8 cellular contexts compared by ENCODE assay signal in genomic region chr17:5485270-5486205, GRCh38. TPM values are rescaled to one million over a fixed set of nuclear protein-coding genes. Genes with fewer than 3 reads are reported as not detected.
DNase-seq lines count a peak whose midpoint lies in the region; ATAC-seq, FAIRE-seq and TF ChIP-seq lines count a peak whose summit lies in the region.

Gene DERL2, minus strand, starts transcription at chr17:5486178. Its CDS starts 17 bp downstream, at chr17:5486161.

- TSS peak; percentile 23 for BruUV-seq in endothelial cell of umbilical vein (replicated peaks; lab: Mats Ljungman, UMichigan)

- H3K9me1 ChIP-seq in endothelial cell of umbilical vein (replicated peaks; ENCODE audit: control insufficient read depth, extremely low read depth, insufficient read depth, low read length), result no peaks in the 10 kb centered on the region

- H3K79me2 ChIP-seq in endothelial cell of umbilical vein (ENCODE audit: control insufficient read depth, insufficient read depth, low read length), result peaks cover 65% of the 10 kb centered on the region

- H3K4me3 ChIP-seq in SJCRH30, result peak within 1 kb of the TSS; percentile 99
- peak within 1 kb of the TSS; percentile 95 to 98 (median 96) for H3K4me3 ChIP-seq in endothelial cell of umbilical vein (replicated peaks in 1 of 3; ENCODE audit: insufficient read depth in 1 of 3, low read depth in 1 of 3, low read length in 3 of 3)
- H3K4me3 ChIP-seq in mucosa of descending colon, result peak within 1 kb of the TSS; percentile 85
- H3K4me3 ChIP-seq in aorta (ENCODE audit: low read length in 2 of 2), result peak within 1 kb of the TSS; percentile 62 to 86

- TF ChIP-seq POLR2A in endothelial cell of umbilical vein (IDR thresholded peaks at IDR 0.05; ENCODE audit: low read depth, low read length), result peak; percentile 69

- TF ChIP-seq CTCF in endothelial cell of umbilical vein (IDR thresholded peaks at IDR 0.05; ENCODE audit: extremely low read depth in 1 of 2, insufficient read depth in 1 of 2, low read depth in 1 of 2, low read length in 2 of 2), result no peak
- no peak for TF ChIP-seq CTCF in mucosa of descending colon (IDR thresholded peaks at IDR 0.05)

- peak within 1 kb of the TSS; percentile 98 for H3K9ac ChIP-seq in endothelial cell of umbilical vein (replicated peaks; ENCODE audit: extremely low read depth, insufficient read depth, low read length)

- intact Hi-C loops in endothelial cell of umbilical vein (cut with micrococcal nuclease) (loop anchor here (1.0 to 5.0 kb wide), 5 partner anchors 16 to 957 kb away; partner anchors contain the start of genes NLRP1, NUP88 and PIMREG), mucosa of descending colon (cut with DNase I, micrococcal nuclease) (no loop called here), aorta (cut with DNase I) (loop anchor here (2.0 to 5.0 kb wide), 3 partner anchors 17 to 97 kb away; partner anchors contain the start of genes DHX33 (in 2 of the 2) and NLRP1 (in 1 of the 2))

- H3K9me3 ChIP-seq in SJCRH30 (replicated peaks) (no peaks in the 10 kb centered on the region), endothelial cell of umbilical vein (replicated peaks; ENCODE audit: control insufficient read depth, insufficient read depth, low read length) (no peaks in the 10 kb centered on the region), mucosa of descending colon (no peaks in the 10 kb centered on the region), aorta (ENCODE audit: control insufficient read depth, low read length) (no peaks in the 10 kb centered on the region)

- H3K27ac ChIP-seq in SJCRH30, result peak within 1 kb of the TSS; percentile 99
- H3K27ac ChIP-seq in endothelial cell of umbilical vein (ENCODE audit: insufficient read depth, low read depth, low read length), result peak within 1 kb of the TSS; percentile 95
- H3K27ac ChIP-seq in aorta (ENCODE audit: low read depth in 1 of 2, low read length in 2 of 2), result peak within 1 kb of the TSS; percentile 71 to 99

- dilution Hi-C loops in endothelial cell of umbilical vein (cut with MboI; ENCODE audit: extremely low pct_ligation_motif_present, low sequenced_read_pairs), result no loop called here

- CTCF ChIA-PET in endothelial cell of umbilical vein (lab: Charles Lee), result interaction anchor here (0.6 to 2.6 kb wide), 6 partner anchors 8 to 47 kb away, joined by 3 to 9 read pairs (median 4); partner anchors contain the start of genes C1QBP and DHX33

- H2AFZ ChIP-seq in endothelial cell of umbilical vein (ENCODE audit: low read depth, low read length), result peak within 1 kb of the TSS; percentile 95

- FAIRE-seq in endothelial cell of umbilical vein (lab: Jason Lieb, UNC), result no peak

- ATAC-seq in GM18519 (IDR thresholded peaks at IDR 0.05; ENCODE audit: low FRiP score, unreplicated experiment), result peak; percentile 22
- peak; percentile 11 for ATAC-seq in HG03039 (IDR thresholded peaks at IDR 0.05; ENCODE audit: unreplicated experiment)
- ATAC-seq in mucosa of descending colon, result peak; percentile 5
- ATAC-seq in aorta (ENCODE audit: low FRiP score), result peak; percentile 23

- peaks cover 3% of the 10 kb centered on the region; the same call in 1 of the 2 replicates for H3K4me1 ChIP-seq in SJCRH30
- peaks cover 20% of the 10 kb centered on the region for H3K4me1 ChIP-seq in endothelial cell of umbilical vein (ENCODE audit: control insufficient read depth, extremely low read depth, insufficient read depth, low read length)
- H3K4me1 ChIP-seq in mucosa of descending colon (ENCODE audit: low read depth), result peaks cover 19% of the 10 kb centered on the region
- no peaks in the 10 kb centered on the region for H3K4me1 ChIP-seq in aorta (ENCODE audit: control insufficient read depth in 1 of 2, insufficient read depth in 2 of 2, low read length in 2 of 2)

- H3K27me3 ChIP-seq in SJCRH30 (no peaks in the 10 kb centered on the region), endothelial cell of umbilical vein (ENCODE audit: control insufficient read depth in 2 of 2, insufficient read depth in 2 of 2, low read length in 2 of 2) (no peaks in the 10 kb centered on the region), aorta (ENCODE audit: control insufficient read depth in 1 of 2, insufficient read depth in 2 of 2, low read length in 1 of 2) (no peaks in the 10 kb centered on the region)

- WGBS in aorta, 2 donors, result 5% methylated on average over 28 to 29 of the region's 29 CpGs

- peak; percentile 57 for DNase-seq in A172 (ENCODE audit: low spot score)
- peak; percentile 57 to 60 for DNase-seq in SJCRH30
- no peak for DNase-seq in endothelial cell of umbilical vein (ENCODE audit: low read depth, low spot score)
- no peak for DNase-seq in mucosa of descending colon
- DNase-seq in aorta, result no peak
- DNase-seq in NCI-H2081 treated with DMSO at 0.1 percent for 48 hours (lab: John Stamatoyannopoulos, UW), result no peak

- H4K20me1 ChIP-seq in endothelial cell of umbilical vein (replicated peaks; ENCODE audit: control insufficient read depth, extremely low read depth, insufficient read depth, low read length), result no peaks in the 10 kb centered on the region

- peak within 1 kb of the TSS; percentile 88 for H3K4me2 ChIP-seq in endothelial cell of umbilical vein (ENCODE audit: insufficient read depth, low read length)

- H3K36me3 ChIP-seq in SJCRH30 (peaks cover 56% of the 10 kb centered on the region), endothelial cell of umbilical vein (ENCODE audit: control insufficient read depth in 2 of 2, extremely low read depth in 1 of 2, insufficient read depth in 2 of 2, low read length in 2 of 2) (peaks cover 10 to 31% of the 10 kb centered on the region in 2 experiments), mucosa of descending colon (ENCODE audit: low read depth) (no peaks in the 10 kb centered on the region), aorta (ENCODE audit: control insufficient read depth in 1 of 2, insufficient read depth in 2 of 2, low read length in 1 of 2) (peaks cover 0 to 4% of the 10 kb centered on the region in 2 donors)

- POLR2A ChIA-PET in endothelial cell of umbilical vein (lab: Charles Lee), result interaction anchor here (0.8 to 1.9 kb wide), 9 partner anchors 9 to 1099 kb away, joined by 3 to 13 read pairs (median 3); partner anchors contain the start of genes DHX33, NLRP1, NUP88 and RPAIN

TF ChIP-seq in endothelial cell of umbilical vein, 7 proteins besides CTCF, POLR2A, EP300 and RAD21:
- TF ChIP-seq MAX (IDR thresholded peaks at IDR 0.05; ENCODE audit: insufficient read depth, insufficient read length) (no peak), JUN (IDR thresholded peaks at IDR 0.05; ENCODE audit: borderline replicate concordance, insufficient read depth, insufficient read length, low read depth) (no peak), MYC (IDR thresholded peaks at IDR 0.05; ENCODE audit: low read depth, low read length) (no peak), POLR2AphosphoS5 (IDR thresholded peaks at IDR 0.05; ENCODE audit: insufficient read depth, low read depth, low read length) (peak; percentile 64), GATA2 (IDR thresholded peaks at IDR 0.05; ENCODE audit: insufficient read depth, insufficient read length, low read depth, low read length) (no peak), FOS (IDR thresholded peaks at IDR 0.05; ENCODE audit: borderline replicate concordance, insufficient read depth, low read length) (no peak), EZH2 (IDR thresholded peaks at IDR 0.05; ENCODE audit: borderline replicate concordance, low read depth, low read length, severe bottlenecking) (no peak)
TF ChIP-seq in endothelial cell of umbilical vein: peak in this region for 1.

RNA-seq across cellular contexts. Expression of gene DERL2, which starts in this region (rescaled TPM):
- 75.3 and 108 TPM in 2 replicates for total RNA-seq in A172 (2014; rRNA removed; shearing (Covaris generic))
- total RNA-seq in SJCRH30 (2014; rRNA removed; shearing (Covaris generic)), result 36.7 and 53.3 TPM in 2 replicates
- total RNA-seq in endothelial cell of umbilical vein (72.4 and 84.5 TPM in 2 replicates), mucosa of descending colon (10 to 100 TPM; 43.9 to 58.5 (median 58.3) TPM), aorta (10 to 100 TPM; 47.3 to 57.5 TPM)
- polyA plus RNA-seq in endothelial cell of umbilical vein (84.7 and 117 TPM in 2 replicates), aorta (10 to 100 TPM; 30.9 to 57.6 TPM)
- 79.6 and 88.7 TPM in 2 replicates for polyA plus RNA-seq in endothelial cell of umbilical vein (2011; cell fraction: cytosol; rRNA removed)
- polyA plus RNA-seq in endothelial cell of umbilical vein (2011; cell fraction: nucleus; rRNA removed), result 79.3 and 94.5 TPM in 2 replicates
- polyA plus RNA-seq in endothelial cell of umbilical vein (2012), result 77.4 and 94.8 TPM in 2 replicates
- polyA minus RNA-seq in endothelial cell of umbilical vein, result 47.2 and 48.8 TPM in 2 replicates
- polyA minus RNA-seq in endothelial cell of umbilical vein (2011; cell fraction: cytosol; rRNA and poly(A)+ RNA removed), result 57.2 TPM
- polyA minus RNA-seq in endothelial cell of umbilical vein (2011; cell fraction: nucleus; rRNA and poly(A)+ RNA removed), result 34.2 and 41.7 TPM in 2 replicates

Comparison
In these comparisons a context has a peak if more than half of its experiments do, and no peak if none do; other contexts are left out.
1. DNase-seq: peak in A172 (single experiment) and SJCRH30 (2 of 2); none in endothelial cell of umbilical vein (single experiment), mucosa of descending colon (0 of 3), aorta (0 of 2) and NCI-H2081 treated with DMSO at 0.1 percent for 48 hours (single experiment).
2. intact Hi-C loops: an anchor here in endothelial cell of umbilical vein (1.0 to 5.0 kb wide) and aorta (2.0 to 5.0 kb wide); none called in mucosa of descending colon.
3. Peak in every context shown above with its lines, with median percentiles within 50 percentile points of each other: ATAC-seq, H3K27ac ChIP-seq and H3K4me3 ChIP-seq.